10 cellular contexts compared by ENCODE assay signal in the genomic region with DNA sequence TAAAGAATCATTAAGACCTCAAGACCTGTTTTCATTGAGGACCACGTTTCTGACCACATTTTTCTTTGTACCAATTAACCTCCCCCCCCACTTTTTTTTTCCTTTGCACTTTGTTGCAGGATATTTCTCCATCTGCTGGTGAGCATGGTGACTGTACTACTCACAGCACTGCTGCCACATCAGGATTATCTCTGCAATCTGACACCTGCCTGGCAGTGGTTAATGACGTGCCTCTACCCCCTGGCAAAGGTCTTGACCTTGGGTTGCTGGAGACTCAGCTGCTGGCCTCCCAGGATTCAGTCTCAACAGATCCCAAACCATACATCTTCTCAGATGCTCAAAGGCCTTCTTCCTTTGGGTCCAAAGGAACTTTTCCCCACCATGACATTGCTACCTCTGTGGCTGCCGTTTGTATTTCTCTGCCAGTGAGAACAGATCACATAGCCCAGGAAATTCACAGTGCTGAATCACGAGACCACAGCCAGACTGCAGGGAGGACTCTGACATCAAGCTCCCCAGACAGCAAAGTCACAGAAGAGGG. TPM values are rescaled to one million over a fixed set of nuclear protein-coding genes. Genes with fewer than 3 reads are reported as not detected.
DNase-seq lines count a peak whose midpoint lies in the region; ATAC-seq lines count a peak whose summit lies in the region.
"Had no signal": no experiment of that assay in that cellular context is flagged by ENCODE, and none has a peak within 500 bp of the region (broad histone marks: within the 10 kb centered on the region; RNA-seq: fewer than 3 reads in every experiment).

No MANE protein-coding gene starts in this region.

- peaks cover 7% of the 10 kb centered on the region for H3K9me3 Mint-ChIP-seq in activated naive CD8-positive, alpha-beta T cell treated with anti-CD3 and anti-CD28 coated beads, Interleukin-2, amount 50 U/mL, for 24 hours

- peak; percentile 89 for ATAC-seq in activated naive CD8-positive, alpha-beta T cell treated with anti-CD3 and anti-CD28 coated beads, Interleukin-2, amount 50 U/mL, for 24 hours
- ATAC-seq in GM18861 (IDR thresholded peaks at IDR 0.05; ENCODE audit: unreplicated experiment) (no peak), HG02610 (IDR thresholded peaks at IDR 0.05; ENCODE audit: unreplicated experiment) (no peak)

- H3K27me3 Mint-ChIP-seq in activated naive CD8-positive, alpha-beta T cell treated with anti-CD3 and anti-CD28 coated beads, Interleukin-2, amount 50 U/mL, for 24 hours: no peaks in the 10 kb centered on the region

- H3K27ac Mint-ChIP-seq in activated naive CD8-positive, alpha-beta T cell treated with anti-CD3 and anti-CD28 coated beads, Interleukin-2, amount 50 U/mL, for 24 hours: peak overlapping the region; percentile 87

- no peaks in the 10 kb centered on the region for H3K27me3 ChIP-seq in thymus (ENCODE audit: control insufficient read depth, insufficient read depth)

- H3K36me3 Mint-ChIP-seq in activated naive CD8-positive, alpha-beta T cell treated with anti-CD3 and anti-CD28 coated beads, Interleukin-2, amount 50 U/mL, for 24 hours (ENCODE audit: low read depth): peaks cover 26% of the 10 kb centered on the region

- H3K4me3 ChIP-seq in thymus (ENCODE audit: low read length): no peak overlapping the region
- H3K4me3 ChIP-seq: HAP-1 had no signal

- no peaks in the 10 kb centered on the region for H3K36me3 ChIP-seq in thymus (ENCODE audit: control insufficient read depth, insufficient read depth)
- H3K36me3 ChIP-seq: HAP-1 had no signal

- peaks cover 54% of the 10 kb centered on the region for H3K4me1 Mint-ChIP-seq in activated naive CD8-positive, alpha-beta T cell treated with anti-CD3 and anti-CD28 coated beads, Interleukin-2, amount 50 U/mL, for 24 hours

- peak; percentile 27 for DNase-seq in activated naive CD4-positive, alpha-beta T cell treated with Interleukin-2 at 50 U/mL for 16 hours
- no peak for DNase-seq in activated naive CD4-positive, alpha-beta T cell (lab: John Stamatoyannopoulos, UW)
- DNase-seq in T-helper 2 cell: peak in 3 of 5 experiments; percentile 10 to 77 (median 50)
- DNase-seq in activated naive CD8-positive, alpha-beta T cell treated with anti-CD3 and anti-CD28 coated beads, Interleukin-2, amount 50 U/mL, for 24 hours: peak; percentile 45
- no peak for DNase-seq in NCI-H2081 treated with DMSO at 0.1 percent for 48 hours (lab: John Stamatoyannopoulos, UW)
- DNase-seq: NCI-H526 treated with DMSO at 0.1 percent for 48 hours had no signal

- no peaks in the 10 kb centered on the region for H3K9me3 ChIP-seq in thymus (ENCODE audit: control insufficient read depth)
- H3K9me3 ChIP-seq: HAP-1 had no signal

- peak overlapping the region; percentile 55 for H3K4me3 Mint-ChIP-seq in activated naive CD8-positive, alpha-beta T cell treated with anti-CD3 and anti-CD28 coated beads, Interleukin-2, amount 50 U/mL, for 24 hours

- H3K27ac ChIP-seq in thymus (ENCODE audit: low read depth): peak overlapping the region; percentile 1

- 2% methylated on average over 4 of the region's 4 CpGs for WGBS in thymus

- H3K4me1 ChIP-seq in thymus (ENCODE audit: control insufficient read depth, insufficient read depth, low read length): peaks cover 20% of the 10 kb centered on the region
- H3K4me1 ChIP-seq: HAP-1 had no signal

RNA-seq across cellular contexts. Expression of gene EDN3, which starts 46.6 kb away (rescaled TPM):
- 2.4 TPM for polyA plus RNA-seq in thymus

Comparison
In these comparisons a context has a peak if more than half of its experiments do, and no peak if none do; other contexts are left out.
1. DNase-seq: peak in activated naive CD4-positive, alpha-beta T cell treated with Interleukin-2 at 50 U/mL for 16 hours (single experiment), T-helper 2 cell (3 of 5) and activated naive CD8-positive, alpha-beta T cell treated with anti-CD3 and anti-CD28 coated beads, Interleukin-2, amount 50 U/mL, for 24 hours (single experiment); none in activated naive CD4-positive, alpha-beta T cell (0 of 4) and NCI-H2081 treated with DMSO at 0.1 percent for 48 hours (single experiment).